Comparison of ENCODE assay signal across 9 cellular contexts in the genomic region with DNA sequence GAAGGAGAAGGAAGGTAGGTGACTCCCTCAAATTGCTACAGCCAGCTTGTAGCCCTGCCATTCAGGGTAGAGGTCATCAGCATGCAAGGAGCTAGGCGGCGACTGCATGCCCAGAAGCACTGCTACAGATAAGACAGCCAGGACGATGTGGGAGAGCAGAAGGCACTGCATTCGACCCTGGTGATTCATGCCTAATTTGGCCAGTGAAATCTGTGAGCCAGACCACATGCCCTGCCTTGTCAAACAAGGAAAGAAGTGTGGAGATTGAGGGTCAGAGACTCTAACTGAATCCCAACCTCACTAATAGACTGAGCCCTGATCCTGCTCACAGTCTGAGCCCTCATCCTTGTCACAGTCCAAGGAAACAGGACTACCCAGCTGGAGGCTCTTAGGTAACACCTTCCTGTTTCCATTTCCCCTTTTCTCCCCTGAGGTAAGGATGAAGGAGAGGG.
DNase-seq lines count a peak whose midpoint lies in the region; ATAC-seq and TF ChIP-seq lines count a peak whose summit lies in the region.
"Had no signal": no experiment of that assay in that cellular context is flagged by ENCODE, and none has a peak within 500 bp of the region (broad histone marks: within the 10 kb centered on the region; RNA-seq: fewer than 3 reads in every experiment).

No MANE protein-coding gene starts in this region.

- intact Hi-C loops in colonic mucosa (cut with DNase I) = no loop called here

- no peaks in the 10 kb centered on the region for H4K20me1 ChIP-seq in BLaER1 treated with 17β-estradiol and CSF1 and Interleukin-3, amounts not matched to agents 10 nM and 100 nM

- H3K27ac ChIP-seq in BLaER1 treated with 17β-estradiol and CSF1 and Interleukin-3, amounts not matched to agents 10 nM and 100 nM = peak overlapping the region in 8 of 11 experiments; percentile 5 to 56 (median 31); a peak in 14 of 22 replicates
- H3K27ac ChIP-seq in colonic mucosa = no peak overlapping the region

- ATAC-seq in GM21717 (IDR thresholded peaks at IDR 0.05; ENCODE audit: unreplicated experiment) = no peak

- no peaks in the 10 kb centered on the region for H3K27me3 ChIP-seq in BLaER1 treated with 17β-estradiol and CSF1 and Interleukin-3, amounts not matched to agents 10 nM and 100 nM
- H3K27me3 ChIP-seq in adipocyte (replicated peaks; ENCODE audit: control insufficient read depth, insufficient read depth, low read length) (peaks cover 3% of the 10 kb centered on the region), colonic mucosa (no peaks in the 10 kb centered on the region)

- peaks cover 0 to 5% (median 0%) of the 10 kb centered on the region in 11 experiments; a peak in 4 of 22 replicates for H3K9me3 ChIP-seq in BLaER1 treated with 17β-estradiol and CSF1 and Interleukin-3, amounts not matched to agents 10 nM and 100 nM (replicated peaks in 1 of 11)
- H3K9me3 ChIP-seq in adipocyte (ENCODE audit: control insufficient read depth, low read length) = no peaks in the 10 kb centered on the region
- no peaks in the 10 kb centered on the region for H3K9me3 ChIP-seq in colonic mucosa

- no peak for TF ChIP-seq CTCF in colonic mucosa (IDR thresholded peaks at IDR 0.05)

- H3K4me2 ChIP-seq in BLaER1 treated with 17β-estradiol and CSF1 and Interleukin-3, amounts not matched to agents 10 nM and 100 nM = peak overlapping the region; percentile 57 to 91 (median 71); a peak in 21 of 22 replicates

- peak; percentile 81 for DNase-seq in HT-29 (ENCODE audit: low spot score)
- DNase-seq in adipocyte (ENCODE audit: low read depth) = peak; percentile 75
- DNase-seq in kidney tubule cell (ENCODE audit: low spot score) = peak; percentile 86
- DNase-seq in activated naive CD4-positive, alpha-beta T cell treated with anti-CD3 and anti-CD28 coated beads, Interleukin-2, amount 50 U/mL, for 16 hours = no peak
- DNase-seq in NCI-H1048 (lab: John Stamatoyannopoulos, UW) = no peak
- DNase-seq in colonic mucosa = no peak
- DNase-seq: activated naive CD4-positive, alpha-beta T cell treated with Interleukin-2 at 50 U/mL for 16 hours had no signal

- peaks cover 50 to 74% (median 60%) of the 10 kb centered on the region in 10 experiments for H3K4me1 ChIP-seq in BLaER1 treated with 17β-estradiol and CSF1 and Interleukin-3, amounts not matched to agents 10 nM and 100 nM
- H3K4me1 ChIP-seq in adipocyte (ENCODE audit: control insufficient read depth, insufficient read depth, low read length) = peaks cover 25% of the 10 kb centered on the region
- peaks cover 10% of the 10 kb centered on the region for H3K4me1 ChIP-seq in colonic mucosa

- no peaks in the 10 kb centered on the region for H3K36me3 ChIP-seq in BLaER1 treated with 17β-estradiol and CSF1 and Interleukin-3, amounts not matched to agents 10 nM and 100 nM
- H3K36me3 ChIP-seq in adipocyte (ENCODE audit: control insufficient read depth, insufficient read depth, low read length, severe bottlenecking) (no peaks in the 10 kb centered on the region), colonic mucosa (no peaks in the 10 kb centered on the region)

- H3K4me3 ChIP-seq in BLaER1 treated with 17β-estradiol and CSF1 and Interleukin-3, amounts not matched to agents 10 nM and 100 nM = no peak overlapping the region
- H3K4me3 ChIP-seq in adipocyte (ENCODE audit: low read length) = no peak overlapping the region
- H3K4me3 ChIP-seq in colonic mucosa = no peak overlapping the region

- peak overlapping the region in 6 of 11 experiments; percentile 7 to 35 (median 27); a peak in 5 of 22 replicates for H3K9ac ChIP-seq in BLaER1 treated with 17β-estradiol and CSF1 and Interleukin-3, amounts not matched to agents 10 nM and 100 nM
- peak overlapping the region; percentile 23 for H3K9ac ChIP-seq in adipocyte (ENCODE audit: low read length)
- no peak overlapping the region for H3K9ac ChIP-seq in colonic mucosa (ENCODE audit: low read depth in 2 of 2, low read length in 2 of 2)

Comparison
In these comparisons a context has a peak if more than half of its experiments do, and no peak if none do; other contexts are left out.
1. H3K9ac ChIP-seq: peak in BLaER1 treated with 17β-estradiol and CSF1 and Interleukin-3, amounts not matched to agents 10 nM and 100 nM (6 of 11) and adipocyte (single experiment); none in colonic mucosa (0 of 2).
2. DNase-seq: peak in HT-29 (single experiment), adipocyte (single experiment) and kidney tubule cell (single experiment); none in activated naive CD4-positive, alpha-beta T cell treated with anti-CD3 and anti-CD28 coated beads, Interleukin-2, amount 50 U/mL, for 16 hours (single experiment), NCI-H1048 (single experiment) and colonic mucosa (single experiment).